Comparison of ENCODE assay signal across 9 cellular contexts in the genomic region with DNA sequence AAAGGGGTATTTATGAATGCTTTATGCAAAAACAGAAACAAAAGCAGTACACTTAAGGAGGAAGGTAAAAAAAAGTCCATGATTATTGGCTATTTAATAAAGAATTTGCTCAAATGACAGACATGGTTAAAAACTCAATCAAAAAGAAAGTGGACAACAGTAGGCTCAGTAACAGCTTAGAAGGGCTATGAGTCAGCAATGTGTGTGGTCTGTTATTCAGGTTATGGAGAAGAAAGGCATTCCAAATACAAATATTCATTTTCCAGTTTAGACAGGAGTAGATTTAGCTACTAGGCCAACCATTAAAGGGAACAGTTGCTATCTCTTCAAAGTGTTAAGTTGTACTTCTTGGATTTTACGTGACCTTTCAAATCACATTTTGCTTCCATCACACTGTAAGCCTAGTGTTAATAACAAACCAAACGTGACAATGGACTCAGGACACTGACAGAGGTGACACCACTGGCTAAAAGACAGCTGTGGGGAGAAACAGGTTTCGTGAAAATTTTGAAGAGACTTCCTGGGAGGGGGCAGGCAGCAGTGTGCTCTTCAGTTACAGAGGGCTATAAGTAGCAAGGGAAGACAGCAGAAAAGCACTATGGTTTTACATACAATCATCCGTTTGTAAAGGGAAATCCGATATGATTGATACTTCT. TPM values are rescaled to one million over a fixed set of nuclear protein-coding genes. Genes with fewer than 3 reads are reported as not detected.
DNase-seq lines count a peak whose midpoint lies in the region; ATAC-seq and FAIRE-seq lines count a peak whose summit lies in the region.
"Had no signal": no experiment of that assay in that cellular context is flagged by ENCODE, and none has a peak within 500 bp of the region (broad histone marks: within the 10 kb centered on the region; RNA-seq: fewer than 3 reads in every experiment).

No MANE protein-coding gene starts in this region.

- ATAC-seq in activated naive CD8-positive, alpha-beta T cell treated with anti-CD3 and anti-CD28 coated beads, Interleukin-2, amount 50 U/mL, for 24 hours: no peak
- ATAC-seq in HG02840 (IDR thresholded peaks at IDR 0.05; ENCODE audit: low FRiP score, unreplicated experiment): no peak

- no peak for FAIRE-seq in urothelium cell line (lab: Jason Lieb, UNC)
- FAIRE-seq: colon had no signal

- H3K9me3 Mint-ChIP-seq in activated naive CD8-positive, alpha-beta T cell (ENCODE audit: low read depth): no peaks in the 10 kb centered on the region
- no peaks in the 10 kb centered on the region for H3K9me3 Mint-ChIP-seq in activated naive CD8-positive, alpha-beta T cell treated with anti-CD3 and anti-CD28 coated beads, Interleukin-2, amount 50 U/mL, for 24 hours
- H3K9me3 Mint-ChIP-seq in immature natural killer cell: no peaks in the 10 kb centered on the region

- peaks cover 3% of the 10 kb centered on the region for H3K4me1 Mint-ChIP-seq in activated naive CD8-positive, alpha-beta T cell (ENCODE audit: low read depth)
- H3K4me1 Mint-ChIP-seq in activated naive CD8-positive, alpha-beta T cell treated with anti-CD3 and anti-CD28 coated beads, Interleukin-2, amount 50 U/mL, for 24 hours: peaks cover 2% of the 10 kb centered on the region
- peaks cover 7 to 11% of the 10 kb centered on the region in 2 donors for H3K4me1 Mint-ChIP-seq in immature natural killer cell

- peaks cover 3% of the 10 kb centered on the region for H3K36me3 Mint-ChIP-seq in activated naive CD8-positive, alpha-beta T cell
- peaks cover 5% of the 10 kb centered on the region for H3K36me3 Mint-ChIP-seq in activated naive CD8-positive, alpha-beta T cell treated with anti-CD3 and anti-CD28 coated beads, Interleukin-2, amount 50 U/mL, for 24 hours (ENCODE audit: low read depth)
- peaks cover 9 to 31% (median 11%) of the 10 kb centered on the region in 3 donors for H3K36me3 Mint-ChIP-seq in immature natural killer cell

- peaks cover 15% of the 10 kb centered on the region for H3K36me3 ChIP-seq in adipocyte (ENCODE audit: control insufficient read depth, insufficient read depth, low read length, severe bottlenecking)

- H3K9me3 ChIP-seq in adipocyte (ENCODE audit: control insufficient read depth, low read length): no peaks in the 10 kb centered on the region

- H3K27me3 Mint-ChIP-seq in activated naive CD8-positive, alpha-beta T cell: no peaks in the 10 kb centered on the region
- H3K27me3 Mint-ChIP-seq in activated naive CD8-positive, alpha-beta T cell treated with anti-CD3 and anti-CD28 coated beads, Interleukin-2, amount 50 U/mL, for 24 hours: no peaks in the 10 kb centered on the region
- H3K27me3 Mint-ChIP-seq in immature natural killer cell (ENCODE audit: low read depth in 3 of 3): peaks cover 0 to 3% (median 2%) of the 10 kb centered on the region in 3 donors

- peaks cover 12% of the 10 kb centered on the region for H3K4me1 ChIP-seq in adipocyte (ENCODE audit: control insufficient read depth, insufficient read depth, low read length)

- no peak overlapping the region for H3K4me3 Mint-ChIP-seq in activated naive CD8-positive, alpha-beta T cell
- H3K4me3 Mint-ChIP-seq in activated naive CD8-positive, alpha-beta T cell treated with anti-CD3 and anti-CD28 coated beads, Interleukin-2, amount 50 U/mL, for 24 hours: no peak overlapping the region
- no peak overlapping the region for H3K4me3 Mint-ChIP-seq in immature natural killer cell

- peak overlapping the region; percentile 67 for H3K27ac Mint-ChIP-seq in activated naive CD8-positive, alpha-beta T cell
- H3K27ac Mint-ChIP-seq in activated naive CD8-positive, alpha-beta T cell treated with anti-CD3 and anti-CD28 coated beads, Interleukin-2, amount 50 U/mL, for 24 hours: no peak overlapping the region
- H3K27ac Mint-ChIP-seq in immature natural killer cell: peak overlapping the region in 4 of 6 donors; percentile 35 to 74 (median 56)

- no peak overlapping the region for H3K9ac ChIP-seq in adipocyte (ENCODE audit: low read length)

- H3K27me3 ChIP-seq in adipocyte (replicated peaks; ENCODE audit: control insufficient read depth, insufficient read depth, low read length): no peaks in the 10 kb centered on the region

- DNase-seq in activated naive CD8-positive, alpha-beta T cell treated with anti-CD3 and anti-CD28 coated beads, Interleukin-2, amount 50 U/mL, for 24 hours: no peak
- DNase-seq in adipocyte (ENCODE audit: low read depth) (peak; percentile 44), immature natural killer cell (no peak), urothelium cell line (ENCODE audit: low spot score) (peak; percentile 54), GM19240 (ENCODE audit: insufficient read length, low spot score) (no peak), amygdala (lab: John Stamatoyannopoulos, UW) (no peak)

- H3K4me3 ChIP-seq in adipocyte (ENCODE audit: low read length): no peak overlapping the region

RNA-seq across cellular contexts. Expression of a gene that starts 41.7 kb away (rescaled TPM):
- polyA plus RNA-seq in immature natural killer cell: under 1 TPM in 1 of 3 donors, not detected in 2; 0.19 TPM

Comparison
In these comparisons a context has a peak if more than half of its experiments do, and no peak if none do; other contexts are left out.
1. DNase-seq: peak in adipocyte (single experiment) and urothelium cell line (single experiment); none in activated naive CD8-positive, alpha-beta T cell treated with anti-CD3 and anti-CD28 coated beads, Interleukin-2, amount 50 U/mL, for 24 hours (single experiment), immature natural killer cell (0 of 3), GM19240 (single experiment) and amygdala (0 of 56).